ENCODE assay signal across 18 cellular contexts in genomic region chr10:13087601-13087985, GRCh38.
"Had no signal": no experiment of that assay in that cellular context is flagged by ENCODE, and none has a peak within 500 bp of the region (broad histone marks: within the 10 kb centered on the region; RNA-seq: fewer than 3 reads in every experiment).

No MANE protein-coding gene starts in this region.

- H3K27me3 ChIP-seq: adrenal gland, gastroesophageal sphincter, left lung, suprapubic skin had no signal

- H3K36me3 ChIP-seq: adrenal gland, gastroesophageal sphincter, left lung, suprapubic skin had no signal

- ATAC-seq: activated CD8-positive, alpha-beta T cell treated with anti-CD3 and anti-CD28 coated beads for 36 hours; natural killer cell; T-helper 17 cell had no signal

- H3K4me1 ChIP-seq: left lung had no signal

- DNase-seq: activated CD4-positive, alpha-beta T cell treated with anti-CD3 and anti-CD28 coated beads for 36 hours; activated CD8-positive, alpha-beta T cell treated with anti-CD3 and anti-CD28 coated beads for 36 hours; activated effector memory CD4-positive, alpha-beta T cell treated with anti-CD3 and anti-CD28 coated beads, Interleukin-2, amount 50 U/mL, for 16 hours; activated T-cell treated with anti-CD3 and anti-CD28 coated beads, Interleukin-2, amount 50 U/mL, for 4 hours; adrenal gland; central memory CD4-positive, alpha-beta T cell; effector CD8-positive, alpha-beta T cell; islet precursor cell; left lung; natural killer cell; posterior cingulate gyrus; stimulated activated CD4-positive, alpha-beta T cell treated with anti-CD3 and anti-CD28 coated beads, Interleukin-4, amount 100 ng/mL, for 24 hours; T-helper 17 cell had no signal

- H3K27ac ChIP-seq: adrenal gland, gastroesophageal sphincter, left lung, skin epidermis, suprapubic skin had no signal

- H3K4me1 Mint-ChIP-seq: activated naive CD4-positive, alpha-beta T cell treated with anti-CD3 and anti-CD28 coated beads, Interleukin-2, amount 50 U/mL, for 24 hours; natural killer cell had no signal

- H3K27ac Mint-ChIP-seq: activated CD4-positive, alpha-beta T cell treated with anti-CD3 and anti-CD28 coated beads for 36 hours; activated CD8-positive, alpha-beta T cell treated with anti-CD3 and anti-CD28 coated beads for 36 hours; activated naive CD4-positive, alpha-beta T cell treated with anti-CD3 and anti-CD28 coated beads, Interleukin-2, amount 50 U/mL, for 24 hours; natural killer cell; stimulated activated naive CD8-positive, alpha-beta T cell treated with anti-CD3 and anti-CD28 coated beads, Interleukin-15, Interleukin-2, amounts not matched to agents 100 ng/mL and 50 ng/mL, for 24 hours; T-helper 17 cell had no signal

- H3K9me3 Mint-ChIP-seq: activated naive CD4-positive, alpha-beta T cell treated with anti-CD3 and anti-CD28 coated beads, Interleukin-2, amount 50 U/mL, for 24 hours had no signal

- H3K4me3 ChIP-seq: adrenal gland, gastroesophageal sphincter, left lung, skin epidermis, suprapubic skin had no signal

- H3K4me3 Mint-ChIP-seq: activated CD4-positive, alpha-beta T cell treated with anti-CD3 and anti-CD28 coated beads for 36 hours; activated CD8-positive, alpha-beta T cell treated with anti-CD3 and anti-CD28 coated beads for 36 hours; activated naive CD4-positive, alpha-beta T cell treated with anti-CD3 and anti-CD28 coated beads, Interleukin-2, amount 50 U/mL, for 24 hours; activated T-cell treated with anti-CD3 and anti-CD28 coated beads, Interleukin-2, amount 50 U/mL, for 4 hours; natural killer cell; stimulated activated naive CD8-positive, alpha-beta T cell treated with anti-CD3 and anti-CD28 coated beads, Interleukin-15, Interleukin-2, amounts not matched to agents 100 ng/mL and 50 ng/mL, for 24 hours; T-helper 17 cell had no signal
